In the genomic region with DNA sequence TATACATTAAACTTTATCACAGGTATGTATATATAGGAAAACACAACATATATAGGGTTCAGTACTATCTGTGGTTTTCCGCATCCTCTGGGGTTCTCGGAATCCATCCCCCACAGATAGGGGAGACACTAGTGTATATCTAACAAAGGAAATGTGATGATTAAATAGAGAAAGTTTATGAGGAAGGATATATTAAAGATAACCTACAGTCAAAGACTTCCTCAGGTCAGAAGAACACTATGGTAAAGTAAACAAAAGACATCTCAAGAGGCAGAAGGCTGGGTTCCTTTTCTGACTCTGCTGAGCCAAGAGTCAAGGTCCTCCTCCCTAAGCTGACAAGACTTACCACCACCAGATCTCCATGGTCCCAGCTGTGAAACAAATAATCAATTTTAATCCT, we compare ENCODE assay signal across 18 cellular contexts. TPM values are rescaled to one million over a fixed set of nuclear protein-coding genes. Genes with fewer than 3 reads are reported as not detected.
DNase-seq lines count a peak whose midpoint lies in the region; ATAC-seq and TF ChIP-seq lines count a peak whose summit lies in the region.
"Had no signal": no experiment of that assay in that cellular context is flagged by ENCODE, and none has a peak within 500 bp of the region (broad histone marks: within the 10 kb centered on the region; RNA-seq: fewer than 3 reads in every experiment).

No MANE protein-coding gene starts in this region.

- peaks cover 52% of the 10 kb centered on the region for H3K4me1 ChIP-seq in CD8-positive, alpha-beta T cell (ENCODE audit: insufficient read depth, low read length)

- peak overlapping the region; percentile 79 for H3K27ac Mint-ChIP-seq in CD8-positive, alpha-beta T cell
- H3K27ac Mint-ChIP-seq in activated T-helper 1 cell treated with anti-CD3 and anti-CD28 coated beads, Interleukin-12 subunit alpha, Interleukin-12 subunit beta, Interleukin-2, Interleukin-4 antibody, amounts not matched to agents 30 ng/mL and 10 ng/mL and 1 ng/mL, durations not matched to agents 14 hours and 24 hours and 36 hours, result no peak overlapping the region
- H3K27ac Mint-ChIP-seq in naive B cell, result peak overlapping the region in 4 of 6 donors; percentile 20 to 70 (median 38)
- H3K27ac Mint-ChIP-seq: stimulated activated memory B cell treated with anti-CD40 and anti-IgM and Interleukin-4, amounts not matched to agents 10 μg/mL and 1 μg/mL and 100 μg/mL, for 72 hours had no signal

- no peak overlapping the region for H3K27ac ChIP-seq in CD8-positive, alpha-beta T cell (ENCODE audit: low read depth, low read length)
- H3K27ac ChIP-seq: Peyer's patch, tibial nerve had no signal

- H3K36me3 Mint-ChIP-seq in CD8-positive, alpha-beta T cell, result peaks cover 30% of the 10 kb centered on the region
- H3K36me3 Mint-ChIP-seq in activated T-helper 1 cell treated with anti-CD3 and anti-CD28 coated beads, Interleukin-12 subunit alpha, Interleukin-12 subunit beta, Interleukin-2, Interleukin-4 antibody, amounts not matched to agents 30 ng/mL and 10 ng/mL and 1 ng/mL, durations not matched to agents 14 hours and 24 hours and 36 hours (ENCODE audit: low read depth), result peaks cover 21% of the 10 kb centered on the region
- H3K36me3 Mint-ChIP-seq in naive B cell, result peaks cover 16 to 17% of the 10 kb centered on the region in 2 donors

- H3K9me3 ChIP-seq in CD8-positive, alpha-beta T cell (ENCODE audit: low read length), result no peaks in the 10 kb centered on the region
- H3K9me3 ChIP-seq: Peyer's patch, SK-N-SH, tibial nerve had no signal

- no peak for ATAC-seq in CD8-positive, alpha-beta T cell
- ATAC-seq in naive B cell (ENCODE audit: low read depth in 2 of 2) (no peak), HG03108 (IDR thresholded peaks at IDR 0.05; ENCODE audit: unreplicated experiment) (no peak), HG03095 (IDR thresholded peaks at IDR 0.05; ENCODE audit: unreplicated experiment) (no peak)
- ATAC-seq: stimulated activated memory B cell treated with anti-CD40 and anti-IgM and Interleukin-4, amounts not matched to agents 10 μg/mL and 1 μg/mL and 100 μg/mL, for 72 hours had no signal

- no peaks in the 10 kb centered on the region for H3K27me3 Mint-ChIP-seq in CD8-positive, alpha-beta T cell (ENCODE audit: low read depth)
- H3K27me3 Mint-ChIP-seq in activated T-helper 1 cell treated with anti-CD3 and anti-CD28 coated beads, Interleukin-12 subunit alpha, Interleukin-12 subunit beta, Interleukin-2, Interleukin-4 antibody, amounts not matched to agents 30 ng/mL and 10 ng/mL and 1 ng/mL, durations not matched to agents 14 hours and 24 hours and 36 hours (ENCODE audit: insufficient read depth), result no peaks in the 10 kb centered on the region
- H3K27me3 Mint-ChIP-seq in naive B cell, result no peaks in the 10 kb centered on the region
- H3K27me3 Mint-ChIP-seq: stimulated activated memory B cell treated with anti-CD40 and anti-IgM and Interleukin-4, amounts not matched to agents 10 μg/mL and 1 μg/mL and 100 μg/mL, for 72 hours had no signal

- peak overlapping the region; percentile 44 for H3K4me3 Mint-ChIP-seq in CD8-positive, alpha-beta T cell
- peak overlapping the region; percentile 15 for H3K4me3 Mint-ChIP-seq in activated T-helper 1 cell treated with anti-CD3 and anti-CD28 coated beads, Interleukin-12 subunit alpha, Interleukin-12 subunit beta, Interleukin-2, Interleukin-4 antibody, amounts not matched to agents 30 ng/mL and 10 ng/mL and 1 ng/mL, durations not matched to agents 14 hours and 24 hours and 36 hours
- H3K4me3 Mint-ChIP-seq in naive B cell, result peak overlapping the region in 1 of 8 donors; percentile 17
- H3K4me3 Mint-ChIP-seq: stimulated activated memory B cell treated with anti-CD40 and anti-IgM and Interleukin-4, amounts not matched to agents 10 μg/mL and 1 μg/mL and 100 μg/mL, for 72 hours had no signal

- intact Hi-C loops in CD8-positive, alpha-beta T cell (cut with DNase I, micrococcal nuclease), result no loop called here
- intact Hi-C loops in activated T-helper 1 cell treated with anti-CD3 and anti-CD28 coated beads, Interleukin-12 subunit alpha, Interleukin-12 subunit beta, Interleukin-2, Interleukin-4 antibody, amounts not matched to agents 30 ng/mL and 10 ng/mL and 1 ng/mL, durations not matched to agents 14 hours and 24 hours and 36 hours (cut with micrococcal nuclease), result loop anchor here (1.0 to 2.0 kb wide), 2 partner anchors 8 to 14 kb away; no protein-coding TSS in a partner anchor

- no peak overlapping the region for H3K4me3 ChIP-seq in CD8-positive, alpha-beta T cell (ENCODE audit: low read depth, low read length)
- H3K4me3 ChIP-seq in LNCaP clone FGC (ENCODE audit: low read depth, low read length), result no peak overlapping the region
- H3K4me3 ChIP-seq: Peyer's patch, tibial nerve had no signal

- DNase-seq in CD8-positive, alpha-beta T cell, result no peak
- DNase-seq in LNCaP clone FGC (ENCODE audit: low read depth) (peak; percentile 35), naive B cell (no peak), NCI-H446 (lab: John Stamatoyannopoulos, UW) (no peak)
- no peak for DNase-seq in activated T-helper 1 cell treated with anti-CD3 and anti-CD28 coated beads, Interleukin-12 subunit alpha, Interleukin-12 subunit beta, Interleukin-2, Interleukin-4 antibody, amounts not matched to agents 30 ng/mL and 10 ng/mL and 1 ng/mL, durations not matched to agents 14 hours and 24 hours and 36 hours (ENCODE audit: low spot score)
- DNase-seq: activated effector memory CD4-positive, alpha-beta T cell treated with Interleukin-2 at 50 U/mL for 16 hours; Calu3; central memory CD4-positive, alpha-beta T cell; effector memory CD4-positive, alpha-beta T cell; KG1; NCI-H1092; NCI-H2029 treated with DMSO at 0.1 percent for 48 hours; Peyer's patch; SK-N-SH had no signal

- H3K27me3 ChIP-seq in CD8-positive, alpha-beta T cell (ENCODE audit: insufficient read depth, low read length), result no peaks in the 10 kb centered on the region
- H3K27me3 ChIP-seq: Peyer's patch, tibial nerve had no signal

- CTCF ChIA-PET in CD8-positive, alpha-beta T cell (lab: Charles Lee), result no interaction called here

- POLR2A ChIA-PET in CD8-positive, alpha-beta T cell (lab: Charles Lee), result no interaction called here

- peaks cover 82% of the 10 kb centered on the region for H3K4me1 Mint-ChIP-seq in CD8-positive, alpha-beta T cell (ENCODE audit: low read depth)
- peaks cover 56% of the 10 kb centered on the region for H3K4me1 Mint-ChIP-seq in activated T-helper 1 cell treated with anti-CD3 and anti-CD28 coated beads, Interleukin-12 subunit alpha, Interleukin-12 subunit beta, Interleukin-2, Interleukin-4 antibody, amounts not matched to agents 30 ng/mL and 10 ng/mL and 1 ng/mL, durations not matched to agents 14 hours and 24 hours and 36 hours (ENCODE audit: low read depth)
- peaks cover 39 to 73% (median 45%) of the 10 kb centered on the region in 3 donors for H3K4me1 Mint-ChIP-seq in naive B cell

- no peaks in the 10 kb centered on the region for H3K36me3 ChIP-seq in CD8-positive, alpha-beta T cell (ENCODE audit: insufficient read depth, low read length)
- H3K36me3 ChIP-seq: Peyer's patch had no signal

- TF ChIP-seq CTCF in CD8-positive, alpha-beta T cell (IDR thresholded peaks at IDR 0.05), result no peak
- no peak for TF ChIP-seq CTCF in LNCaP clone FGC (IDR thresholded peaks at IDR 0.05; ENCODE audit: control insufficient read depth, extremely low read depth, insufficient read depth)

- H3K9me3 Mint-ChIP-seq in CD8-positive, alpha-beta T cell, result no peaks in the 10 kb centered on the region
- H3K9me3 Mint-ChIP-seq in activated T-helper 1 cell treated with anti-CD3 and anti-CD28 coated beads, Interleukin-12 subunit alpha, Interleukin-12 subunit beta, Interleukin-2, Interleukin-4 antibody, amounts not matched to agents 30 ng/mL and 10 ng/mL and 1 ng/mL, durations not matched to agents 14 hours and 24 hours and 36 hours, result no peaks in the 10 kb centered on the region
- H3K9me3 Mint-ChIP-seq in naive B cell, result peaks cover 0 to 3% (median 0%) of the 10 kb centered on the region in 7 donors
- H3K9me3 Mint-ChIP-seq: stimulated activated memory B cell treated with anti-CD40 and anti-IgM and Interleukin-4, amounts not matched to agents 10 μg/mL and 1 μg/mL and 100 μg/mL, for 72 hours had no signal

RNA-seq across cellular contexts. Expression of a gene that starts 12.1 kb away (rescaled TPM):
- total RNA-seq in CD8-positive, alpha-beta T cell, result 10 to 100 TPM; 74.0 to 79.6 TPM
- 53.6 and 58.6 TPM in 2 replicates for total RNA-seq in activated T-helper 1 cell treated with anti-CD3 and anti-CD28 coated beads, Interleukin-12 subunit alpha, Interleukin-12 subunit beta, Interleukin-2, Interleukin-4 antibody, amounts not matched to agents 30 ng/mL and 10 ng/mL and 1 ng/mL, durations not matched to agents 14 hours and 24 hours and 36 hours
- polyA plus RNA-seq in naive B cell (ENCODE audit: low read depth in 6 of 6), result 10 to 100 TPM in 1 of 6 donors, 1 to 10 TPM in 5; 4.6 to 15.2 (median 8.5) TPM
